ENCODE assay signal across 8 cellular contexts in the genomic region with DNA sequence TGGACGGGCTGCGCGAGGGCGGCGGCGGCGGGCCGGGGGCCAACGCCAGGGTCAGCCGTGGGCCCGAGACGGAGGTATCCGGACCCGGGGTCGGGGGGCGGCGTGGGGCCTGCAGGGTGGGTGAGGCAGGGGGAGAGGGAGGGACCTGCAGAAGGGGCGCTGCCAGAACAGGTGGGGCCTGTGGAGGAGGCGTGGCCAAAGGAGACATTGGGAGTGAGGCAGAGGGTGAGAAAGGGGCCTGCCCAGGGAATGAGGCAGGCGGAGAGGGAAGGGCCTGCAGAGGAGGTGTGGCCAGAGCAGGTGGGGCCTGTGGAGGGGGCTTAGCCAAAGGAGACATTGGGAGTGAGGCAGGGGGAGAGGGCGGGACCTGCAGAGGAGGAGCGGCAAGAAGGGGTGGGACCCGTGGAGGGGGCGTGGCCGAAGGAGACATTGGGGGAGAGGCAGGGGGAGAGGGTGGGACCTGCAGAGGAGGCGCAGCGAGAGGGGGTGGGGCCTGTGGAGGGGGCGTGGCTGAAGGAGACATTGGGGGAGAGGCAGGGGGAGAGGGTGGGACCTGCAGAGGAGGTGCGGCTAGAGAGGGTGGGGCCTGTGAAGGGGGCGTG. TPM values are rescaled to one million over a fixed set of nuclear protein-coding genes. Genes with fewer than 3 reads are reported as not detected.
A peak's percentile ranks its signal among the peaks of the same experiment; 100 is the strongest.
DNase-seq lines count a peak whose midpoint lies in the region; ATAC-seq and TF ChIP-seq lines count a peak whose summit lies in the region.

No MANE protein-coding gene starts in this region.

- peak overlapping the region; percentile 43 for H3K4me3 ChIP-seq in GM23248
- peak overlapping the region; percentile 46 for H3K4me3 ChIP-seq in smooth muscle cell

- no peaks in the 10 kb centered on the region for H3K36me3 ChIP-seq in GM23248 (ENCODE audit: low read depth)
- no peaks in the 10 kb centered on the region for H3K36me3 ChIP-seq in smooth muscle cell (ENCODE audit: low read depth)

- peak overlapping the region; percentile 53; the same call in 1 of the 2 replicates for H2AFZ ChIP-seq in GM23248
- H2AFZ ChIP-seq in smooth muscle cell (ENCODE audit: low read depth), result peak overlapping the region; percentile 62

- no peaks in the 10 kb centered on the region for H3K9me2 ChIP-seq in GM23248 (ENCODE audit: insufficient read depth)

- peak; percentile 10 to 18 for ATAC-seq in left cardiac atrium
- no peak for ATAC-seq in HG02981 (IDR thresholded peaks at IDR 0.05; ENCODE audit: unreplicated experiment)
- ATAC-seq in GM19351 (IDR thresholded peaks at IDR 0.05; ENCODE audit: unreplicated experiment), result no peak

- H3K27me3 ChIP-seq in GM23248 (replicated peaks; ENCODE audit: insufficient read depth), result peaks cover 16% of the 10 kb centered on the region
- H3K27me3 ChIP-seq in smooth muscle cell (ENCODE audit: low read depth), result peaks cover 64% of the 10 kb centered on the region

- DNase-seq in GM23248 (peak; percentile 37), NOMO-1 treated with dmso at 0.1 percent for 144 hours (lab: John Stamatoyannopoulos, UW; ENCODE audit: unreplicated experiment) (peak; percentile 64), left cardiac atrium (peak; percentile 53), smooth muscle cell (lab: John Stamatoyannopoulos, UW; ENCODE audit: unreplicated experiment) (no peak), putamen (ENCODE audit: low spot score) (no peak)
- peak; percentile 33 for DNase-seq in activated effector memory CD4-positive, alpha-beta T cell treated with Interleukin-2 at 50 U/mL for 16 hours

- no peaks in the 10 kb centered on the region; the same call in 1 of the 2 replicates for H3K4me1 ChIP-seq in GM23248 (ENCODE audit: insufficient read depth)
- H3K4me1 ChIP-seq in smooth muscle cell (ENCODE audit: low read depth), result peaks cover 4% of the 10 kb centered on the region

- no peak overlapping the region for H3K27ac ChIP-seq in GM23248
- no peak overlapping the region for H3K27ac ChIP-seq in smooth muscle cell (ENCODE audit: low read depth)

- no peak for TF ChIP-seq CTCF in smooth muscle cell (IDR thresholded peaks at IDR 0.05; ENCODE audit: borderline replicate concordance, insufficient read depth, poor library complexity, severe bottlenecking)

- in situ Hi-C loops in GM23248 (cut with MboI), result no loop called here

- intact Hi-C loops in left cardiac atrium (cut with DNase I), result no loop called here

- H3K79me2 ChIP-seq in GM23248 (ENCODE audit: insufficient read depth), result no peaks in the 10 kb centered on the region
- H3K79me2 ChIP-seq in smooth muscle cell (ENCODE audit: low read depth), result no peaks in the 10 kb centered on the region

- H3K4me2 ChIP-seq in GM23248 (ENCODE audit: unreplicated experiment) (peak overlapping the region; percentile 23), smooth muscle cell (peak overlapping the region; percentile 84)

- H3K9me3 ChIP-seq in GM23248 (ENCODE audit: low read depth) (no peaks in the 10 kb centered on the region), smooth muscle cell (replicated peaks; ENCODE audit: low read depth) (no peaks in the 10 kb centered on the region)

- no peak overlapping the region for H3K9ac ChIP-seq in GM23248
- no peak overlapping the region for H3K9ac ChIP-seq in smooth muscle cell (ENCODE audit: low read depth)

- no peaks in the 10 kb centered on the region for H4K20me1 ChIP-seq in GM23248 (ENCODE audit: insufficient read depth)
- H4K20me1 ChIP-seq in smooth muscle cell (ENCODE audit: low read depth), result no peaks in the 10 kb centered on the region

- H3F3A ChIP-seq in GM23248 (ENCODE audit: insufficient read depth) (peaks cover 14% of the 10 kb centered on the region), smooth muscle cell (ENCODE audit: low read depth) (peaks cover 3% of the 10 kb centered on the region)

- WGBS in GM23248 (ENCODE audit: low coverage in 1 of 2, low lambda C conversion rate in 2 of 2, missing lambda C conversion rate in 2 of 2), 2 experiments, result 20% methylated on average over 30 of the region's 30 CpGs; no CpG with 5 or more reads in 1 of the 2 experiments
- 0% methylated on average over 5 of the region's 30 CpGs for WGBS in smooth muscle cell (ENCODE audit: low lambda C conversion rate)

RNA-seq across cellular contexts. Expression of a gene that starts 4.2 kb away (rescaled TPM):
- total RNA-seq in GM23248 (2014; rRNA removed; shearing (Covaris generic)), result not detected in 2 replicates
- polyA plus RNA-seq in GM23248 (2016; fragmentation: Nextera tagmentation; extraction: Ambion mirVana) (0.10 TPM in 1 of 2 replicates, not detected in the other), smooth muscle cell (0.57 and 2.5 TPM in 2 replicates)
- total RNA-seq in left cardiac atrium (under 1 TPM; 0.10 to 0.24 TPM), smooth muscle cell (0.13 TPM in 1 of 2 replicates, not detected in the other)

RNA-seq across cellular contexts. Expression of a gene that starts 18.3 kb away (rescaled TPM):
- 3.5 and 3.6 TPM in 2 replicates for total RNA-seq in GM23248 (2014; rRNA removed; shearing (Covaris generic))
- polyA plus RNA-seq in GM23248 (2016; fragmentation: Nextera tagmentation; extraction: Ambion mirVana), result 3.7 and 4.0 TPM in 2 replicates
- 1 to 10 TPM in 1 of 2 donors, under 1 TPM in 1; 0.88 to 1.7 TPM for total RNA-seq in left cardiac atrium
- 7.6 and 7.8 TPM in 2 replicates for total RNA-seq in smooth muscle cell
- polyA plus RNA-seq in smooth muscle cell, result 6.3 and 7.4 TPM in 2 replicates

RNA-seq across cellular contexts. Expression of a gene that starts 33.7 kb away (rescaled TPM):
- 9.7 and 14.8 TPM in 2 replicates for total RNA-seq in GM23248 (2014; rRNA removed; shearing (Covaris generic))
- 4.6 and 4.8 TPM in 2 replicates for polyA plus RNA-seq in GM23248 (2016; fragmentation: Nextera tagmentation; extraction: Ambion mirVana)
- total RNA-seq in left cardiac atrium, result 10 to 100 TPM; 24.3 to 25.8 TPM
- 6.7 and 8.2 TPM in 2 replicates for total RNA-seq in smooth muscle cell
- polyA plus RNA-seq in smooth muscle cell, result 9.2 and 13.1 TPM in 2 replicates

RNA-seq across cellular contexts. Expression of a gene that starts 40.0 kb away (rescaled TPM):
- 24.3 and 26.8 TPM in 2 replicates for total RNA-seq in GM23248 (2014; rRNA removed; shearing (Covaris generic))
- polyA plus RNA-seq in GM23248 (2016; fragmentation: Nextera tagmentation; extraction: Ambion mirVana) (6.9 and 8.4 TPM in 2 replicates), smooth muscle cell (15.9 and 21.2 TPM in 2 replicates)
- total RNA-seq in left cardiac atrium (10 to 100 TPM; 17.6 to 18.8 TPM), smooth muscle cell (8.8 and 10.9 TPM in 2 replicates)

RNA-seq across cellular contexts. Expression of a gene that starts 44.6 kb away (rescaled TPM):
- total RNA-seq in GM23248 (2014; rRNA removed; shearing (Covaris generic)), result 9.0 TPM in 1 of 2 replicates, not detected in the other
- 24.3 and 30.6 TPM in 2 replicates for polyA plus RNA-seq in GM23248 (2016; fragmentation: Nextera tagmentation; extraction: Ambion mirVana)
- 10 to 100 TPM in 1 of 2 donors, 1 to 10 TPM in 1; 9.7 to 13.6 TPM for total RNA-seq in left cardiac atrium
- total RNA-seq in smooth muscle cell, result 18.7 and 20.7 TPM in 2 replicates
- 44.0 and 46.6 TPM in 2 replicates for polyA plus RNA-seq in smooth muscle cell

Comparison
In these comparisons a context has a peak if more than half of its experiments do, and no peak if none do; other contexts are left out.
1. DNase-seq: peak in GM23248 (single experiment), NOMO-1 treated with dmso at 0.1 percent for 144 hours (single experiment), activated effector memory CD4-positive, alpha-beta T cell treated with Interleukin-2 at 50 U/mL for 16 hours (single experiment) and left cardiac atrium (single experiment); none in smooth muscle cell (single experiment) and putamen (single experiment).
2. ATAC-seq: peak in left cardiac atrium (2 of 2); none in HG02981 (single experiment) and GM19351 (single experiment).